Comparison of ENCODE assay signal across 10 cellular contexts in the genomic region with DNA sequence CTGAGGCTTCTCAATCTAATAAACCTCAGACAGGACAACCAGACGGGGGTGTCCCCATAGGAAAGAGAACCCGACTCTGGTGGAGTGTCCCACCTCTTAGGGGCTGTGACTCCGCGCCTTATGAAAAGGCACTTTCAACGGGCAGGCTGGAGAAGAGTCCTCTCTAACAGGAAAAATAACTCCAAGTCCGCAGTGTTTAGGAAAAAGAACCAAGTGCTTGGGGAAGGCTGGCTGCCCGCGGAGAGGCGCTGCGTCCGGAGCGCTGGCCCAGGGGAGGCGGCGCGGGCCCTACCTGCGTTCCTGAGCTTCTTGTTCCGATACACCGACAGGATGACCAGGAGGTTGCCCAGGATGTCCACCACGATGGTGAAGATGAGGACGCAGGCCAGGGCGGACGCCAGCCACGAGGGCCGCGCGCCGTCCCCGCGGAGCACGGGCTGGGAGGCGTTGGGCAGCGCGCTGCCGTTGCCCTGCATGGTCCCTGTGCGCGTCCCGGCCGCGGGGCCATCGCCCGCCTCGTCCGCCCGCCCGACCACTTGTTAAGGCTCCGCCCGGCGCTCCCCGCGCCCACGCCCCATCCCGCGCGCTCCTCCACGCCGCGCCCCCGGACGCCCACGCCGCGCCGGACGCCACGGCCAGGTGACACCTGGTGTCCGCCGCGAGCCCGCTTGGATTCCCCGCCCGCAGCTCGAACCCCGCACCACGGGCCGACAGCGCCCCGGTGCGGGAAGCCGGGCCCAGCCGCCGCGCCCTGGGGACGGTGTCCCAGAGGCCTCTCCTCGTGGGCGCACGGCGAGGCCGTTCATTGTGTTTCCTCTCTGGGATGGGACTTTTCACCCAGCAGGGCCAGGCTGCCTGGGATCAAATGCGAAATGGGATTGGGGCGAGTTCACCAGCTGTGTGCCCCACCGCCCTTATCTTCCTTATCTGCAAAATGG. TPM values are rescaled to one million over a fixed set of nuclear protein-coding genes. Genes with fewer than 3 reads are reported as not detected.
DNase-seq lines count a peak whose midpoint lies in the region; ATAC-seq and TF ChIP-seq lines count a peak whose summit lies in the region.
"Had no signal": no experiment of that assay in that cellular context is flagged by ENCODE, and none has a peak within 500 bp of the region (broad histone marks: within the 10 kb centered on the region; RNA-seq: fewer than 3 reads in every experiment).

A gene (minus strand): TSS at position 678 of the 938 bp plus-strand sequence. CDS start 202 bp downstream, at position 476.

- H3K36me3 Mint-ChIP-seq in activated naive CD4-positive, alpha-beta T cell treated with anti-CD3 and anti-CD28 coated beads, Interleukin-2, amount 10 ng/mL, durations not matched to agents 7 days and 5 days: no peaks in the 10 kb centered on the region

- no peaks in the 10 kb centered on the region for H3K4me1 Mint-ChIP-seq in activated naive CD4-positive, alpha-beta T cell treated with anti-CD3 and anti-CD28 coated beads, Interleukin-2, amount 10 ng/mL, durations not matched to agents 7 days and 5 days

- TF ChIP-seq EP300 in Ishikawa (IDR thresholded peaks at IDR 0.05; ENCODE audit: borderline replicate concordance): no peak

- H3K27ac ChIP-seq in ectodermal cell (ENCODE audit: insufficient read depth, low read depth, low read length, poor library complexity, severe bottlenecking): no peak within 1 kb of the TSS
- no peak within 1 kb of the TSS for H3K27ac ChIP-seq in muscle layer of duodenum (ENCODE audit: low read length)

- H3K27me3 ChIP-seq in ectodermal cell (ENCODE audit: control insufficient read depth, insufficient read depth, low read length, poor library complexity, severe bottlenecking) (peaks cover 20% of the 10 kb centered on the region), muscle layer of duodenum (ENCODE audit: low read depth, low read length) (peaks cover 5% of the 10 kb centered on the region)

- H3K4me3 ChIP-seq in ectodermal cell (ENCODE audit: insufficient read depth, low read depth, low read length) (peak within 1 kb of the TSS; percentile 62), muscle layer of duodenum (ENCODE audit: low read depth in 1 of 2, low read length in 2 of 2) (peak within 1 kb of the TSS; percentile 45 to 53)

- H3K27me3 Mint-ChIP-seq in activated naive CD4-positive, alpha-beta T cell treated with anti-CD3 and anti-CD28 coated beads, Interleukin-2, amount 10 ng/mL, durations not matched to agents 7 days and 5 days: peaks cover 15% of the 10 kb centered on the region

- H3K4me1 ChIP-seq in ectodermal cell (ENCODE audit: control insufficient read depth, insufficient read depth, low read length) (no peaks in the 10 kb centered on the region), muscle layer of duodenum (ENCODE audit: control insufficient read depth in 1 of 2, insufficient read depth in 2 of 2, low read length in 2 of 2) (peaks cover 0 to 13% of the 10 kb centered on the region in 2 donors)

- no peak within 1 kb of the TSS for H3K27ac Mint-ChIP-seq in activated naive CD4-positive, alpha-beta T cell treated with anti-CD3 and anti-CD28 coated beads, Interleukin-2, amount 10 ng/mL, durations not matched to agents 7 days and 5 days

- no peak within 1 kb of the TSS for H3K4me3 Mint-ChIP-seq in activated naive CD4-positive, alpha-beta T cell treated with anti-CD3 and anti-CD28 coated beads, Interleukin-2, amount 10 ng/mL, durations not matched to agents 7 days and 5 days

- WGBS in ectodermal cell, 2 experiments: 2% methylated on average over 91 of the region's 91 CpGs

- H3K9me3 ChIP-seq in ectodermal cell (ENCODE audit: control insufficient read depth, low read length) (no peaks in the 10 kb centered on the region), muscle layer of duodenum (ENCODE audit: control insufficient read depth in 1 of 2, low read length in 2 of 2) (no peaks in the 10 kb centered on the region)

- DNase-seq in AG08396 (ENCODE audit: low spot score) (peak; percentile 20), T-helper 9 cell (no peak)
- no peak for DNase-seq in activated naive CD4-positive, alpha-beta T cell treated with anti-CD3 and anti-CD28 coated beads, Interleukin-2, amount 10 ng/mL, durations not matched to agents 7 days and 5 days
- DNase-seq: activated CD4-positive, alpha-beta T cell treated with anti-CD3 and anti-CD28 coated beads, Interleukin-2, amount 50 U/mL, for 1 hour; NCI-H1694 had no signal

- H3K36me3 ChIP-seq in ectodermal cell (ENCODE audit: control insufficient read depth, insufficient read depth, low read length): no peaks in the 10 kb centered on the region
- no peaks in the 10 kb centered on the region for H3K36me3 ChIP-seq in muscle layer of duodenum (ENCODE audit: control insufficient read depth in 1 of 2, insufficient read depth in 2 of 2, low read length in 2 of 2)

- peak; percentile 63; the same call in 1 of the 2 replicates for TF ChIP-seq RAD21 in Ishikawa (IDR thresholded peaks at IDR 0.05; ENCODE audit: low read depth)

- no peaks in the 10 kb centered on the region for H3K9me3 Mint-ChIP-seq in activated naive CD4-positive, alpha-beta T cell treated with anti-CD3 and anti-CD28 coated beads, Interleukin-2, amount 10 ng/mL, durations not matched to agents 7 days and 5 days

- CTCF ChIA-PET in activated naive CD4-positive, alpha-beta T cell treated with anti-CD3 and anti-CD28 coated beads, Interleukin-2, amount 10 ng/mL, durations not matched to agents 7 days and 5 days (lab: Charles Lee): no interaction called here

- ATAC-seq in HG02623 (IDR thresholded peaks at IDR 0.05; ENCODE audit: unreplicated experiment) (no peak), GM21381 (IDR thresholded peaks at IDR 0.05; ENCODE audit: unreplicated experiment) (no peak)

TF ChIP-seq in Ishikawa, 13 proteins besides CTCF, POLR2A, EP300 and RAD21:
- TF ChIP-seq EGR1 (IDR thresholded peaks at IDR 0.05) (peak; percentile 70), FOXM1 (IDR thresholded peaks at IDR 0.05; ENCODE audit: borderline replicate concordance, low read depth) (no peak), YY1 (IDR thresholded peaks at IDR 0.05; ENCODE audit: low read depth) (0 out of 2 replicates have a peak, but pooled peaks have one; percentile 12), CEBPB (IDR thresholded peaks at IDR 0.05) (no peak)

RNA-seq across cellular contexts. Expression of the gene that starts here (rescaled TPM):
- 0.54 TPM for polyA plus RNA-seq in ectodermal cell (2013, experiment 1 of 4)
- polyA plus RNA-seq in ectodermal cell (2013, experiment 2 of 4): 0.25 TPM
- polyA plus RNA-seq in ectodermal cell (2013, experiment 3 of 4): 0.21 TPM
- 0.61 TPM for polyA plus RNA-seq in ectodermal cell (2013, experiment 4 of 4)
